Comparison of ENCODE assay signal across 8 cellular contexts in genomic region chr6:105424177-105424783, GRCh38. TPM values are rescaled to one million over a fixed set of nuclear protein-coding genes. Genes with fewer than 3 reads are reported as not detected.
DNase-seq lines count a peak whose midpoint lies in the region; ATAC-seq and TF ChIP-seq lines count a peak whose summit lies in the region.

No MANE protein-coding gene starts in this region.

- ATAC-seq in mucosa of descending colon = peak; percentile 66
- ATAC-seq in stimulated activated naive B cell treated with anti-CD40 and anti-IgM and Interleukin-4, amounts not matched to agents 10 μg/mL and 1 μg/mL and 100 μg/mL, for 72 hours (replicated peaks) = peak; percentile 73 to 76
- ATAC-seq in GM19035 (IDR thresholded peaks at IDR 0.05; ENCODE audit: unreplicated experiment) = no peak

- H3K4me1 ChIP-seq in mucosa of descending colon (ENCODE audit: low read depth) = no peaks in the 10 kb centered on the region

- peaks cover 2 to 6% of the 10 kb centered on the region in 2 donors for H3K4me1 Mint-ChIP-seq in stimulated activated naive B cell treated with anti-CD40 and anti-IgM and Interleukin-4, amounts not matched to agents 10 μg/mL and 1 μg/mL and 100 μg/mL, for 72 hours

- no peak overlapping the region for H3K4me3 ChIP-seq in mucosa of descending colon

- DNase-seq in EL (peak; percentile 68), HEK293T (ENCODE audit: extremely low spot score) (peak; percentile 61), NCI-H345 treated with DMSO at 0.1 percent for 48 hours (lab: John Stamatoyannopoulos, UW; ENCODE audit: unreplicated experiment) (peak; percentile 64), dedifferentiated amniotic fluid mesenchymal stem cell (ENCODE audit: extremely low spot score) (peak; percentile 58), mucosa of descending colon (peak in 2 of 3 donors; percentile 38 to 74)
- peak; percentile 40 to 42 for DNase-seq in activated CD4-positive, alpha-beta T cell treated with anti-CD3 and anti-CD28 coated beads for 24 hours (ENCODE audit: low read depth in 2 of 2)
- peak; percentile 20 for DNase-seq in stimulated activated naive B cell treated with anti-CD40 and anti-IgM and Interleukin-4, amounts not matched to agents 10 μg/mL and 1 μg/mL and 100 μg/mL, for 72 hours

- H3K27me3 Mint-ChIP-seq in stimulated activated naive B cell treated with anti-CD40 and anti-IgM and Interleukin-4, amounts not matched to agents 10 μg/mL and 1 μg/mL and 100 μg/mL, for 72 hours = peaks cover 5 to 10% of the 10 kb centered on the region in 2 donors

- POLR2A ChIA-PET in HEK293T (lab: Yijun Ruan, JAX) = no interaction called here

- no peak overlapping the region for H3K27ac Mint-ChIP-seq in stimulated activated naive B cell treated with anti-CD40 and anti-IgM and Interleukin-4, amounts not matched to agents 10 μg/mL and 1 μg/mL and 100 μg/mL, for 72 hours

- peaks cover 3% of the 10 kb centered on the region for H3K9me3 ChIP-seq in mucosa of descending colon

- CTCF ChIA-PET in HEK293T (lab: Yijun Ruan, JAX) = interaction anchor here (1.4 kb wide), 1 partner anchor 337 kb away, joined by 4 read pairs; no protein-coding TSS in a partner anchor

- H3K36me3 ChIP-seq in mucosa of descending colon (ENCODE audit: low read depth) = no peaks in the 10 kb centered on the region

- intact Hi-C loops in mucosa of descending colon (cut with DNase I, micrococcal nuclease) = loop anchor here in 1 of 2 donors (5.0 kb wide), 1 partner anchor 337 kb away; no protein-coding TSS in a partner anchor

- peaks cover 0 to under 1% of the 10 kb centered on the region in 2 donors for H3K9me3 Mint-ChIP-seq in stimulated activated naive B cell treated with anti-CD40 and anti-IgM and Interleukin-4, amounts not matched to agents 10 μg/mL and 1 μg/mL and 100 μg/mL, for 72 hours

- peak; percentile 37 for TF ChIP-seq CTCF in mucosa of descending colon (IDR thresholded peaks at IDR 0.05)

- H3K36me3 Mint-ChIP-seq in stimulated activated naive B cell treated with anti-CD40 and anti-IgM and Interleukin-4, amounts not matched to agents 10 μg/mL and 1 μg/mL and 100 μg/mL, for 72 hours = no peaks in the 10 kb centered on the region

- H3K4me3 Mint-ChIP-seq in stimulated activated naive B cell treated with anti-CD40 and anti-IgM and Interleukin-4, amounts not matched to agents 10 μg/mL and 1 μg/mL and 100 μg/mL, for 72 hours = no peak overlapping the region

TF ChIP-seq in HEK293T, 16 proteins besides CTCF, POLR2A, EP300 and RAD21:
- TF ChIP-seq LEF1 (IDR thresholded peaks at IDR 0.05; ENCODE audit: borderline replicate concordance) = no peak
- TF ChIP-seq ELF4 (IDR thresholded peaks at IDR 0.05) = no peak
- TF ChIP-seq ZNF384 (IDR thresholded peaks at IDR 0.05) = no peak

RNA-seq across cellular contexts. Expression of gene PREP, which starts 21.4 kb away (rescaled TPM):
- total RNA-seq in mucosa of descending colon = 10 to 100 TPM; 46.5 to 74.2 (median 72.3) TPM
